Comparison of ENCODE assay signal across 15 cellular contexts in the genomic region with DNA sequence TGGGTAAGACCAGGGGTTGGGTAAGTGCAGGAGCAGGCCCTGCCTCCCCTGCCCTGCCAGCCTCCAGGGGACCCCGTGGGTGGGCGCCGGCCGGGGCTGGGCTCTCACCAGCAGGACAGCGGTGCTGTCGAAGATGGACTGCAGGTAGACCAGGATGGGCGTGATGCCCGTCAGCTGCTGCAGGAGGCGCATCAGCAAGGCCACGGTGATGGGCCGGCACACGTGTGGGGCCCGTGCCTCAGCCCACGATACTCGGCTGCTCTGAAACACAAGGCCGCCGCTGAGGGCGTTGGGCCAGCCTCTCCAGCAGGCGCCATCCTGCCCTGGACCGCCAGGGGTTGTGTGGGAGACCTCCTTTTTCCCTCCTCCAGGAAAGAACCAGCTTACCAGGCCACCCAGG. TPM values are rescaled to one million over a fixed set of nuclear protein-coding genes. Genes with fewer than 3 reads are reported as not detected.
DNase-seq lines count a peak whose midpoint lies in the region; ATAC-seq, FAIRE-seq and TF ChIP-seq lines count a peak whose summit lies in the region.
"Had no signal": no experiment of that assay in that cellular context is flagged by ENCODE, and none has a peak within 500 bp of the region (broad histone marks: within the 10 kb centered on the region; RNA-seq: fewer than 3 reads in every experiment).

No MANE protein-coding gene starts in this region.

- no peak for FAIRE-seq in HepG2 (lab: Jason Lieb, UNC)
- FAIRE-seq: GM12891, HTR-8/SVneo had no signal

- WGBS in HepG2 (ENCODE audit: low lambda C conversion rate): 95% methylated on average over 8 of the region's 20 CpGs
- 80% methylated on average over 1 of the region's 20 CpGs for WGBS in right lobe of liver (ENCODE audit: insufficient coverage, low coverage, low lambda C conversion rate, missing lambda C conversion rate)

- peaks cover 32% of the 10 kb centered on the region for H3K4me1 ChIP-seq in HepG2 (ENCODE audit: insufficient read depth, low read length)
- H3K4me1 ChIP-seq in right lobe of liver: peaks cover 0 to 18% (median 0%) of the 10 kb centered on the region in 4 donors

- no peaks in the 10 kb centered on the region for H3K9me3 Mint-ChIP-seq in activated T-helper 17 cell treated with anti-CD3 and anti-CD28 coated beads, Interleukin-2, amount 50 U/mL, for 72 hours
- H3K9me3 Mint-ChIP-seq in activated T-cell treated with anti-CD3 and anti-CD28 coated beads, Interleukin-2, amount 50 U/mL, for 24 hours: no peaks in the 10 kb centered on the region
- H3K9me3 Mint-ChIP-seq: CD4-positive, alpha-beta memory T cell; GM23338 had no signal

- TF ChIP-seq RAD21 in HepG2 (CRISPR knock-in tag; IDR thresholded peaks at IDR 0.05): no peak

- H2AFZ ChIP-seq in HepG2 (ENCODE audit: low read length): no peak overlapping the region
- H2AFZ ChIP-seq: GM23338 had no signal

- no peaks in the 10 kb centered on the region for H3K27me3 Mint-ChIP-seq in activated T-helper 17 cell treated with anti-CD3 and anti-CD28 coated beads, Interleukin-2, amount 50 U/mL, for 72 hours
- H3K27me3 Mint-ChIP-seq in activated T-cell treated with anti-CD3 and anti-CD28 coated beads, Interleukin-2, amount 50 U/mL, for 24 hours: no peaks in the 10 kb centered on the region
- H3K27me3 Mint-ChIP-seq: CD4-positive, alpha-beta memory T cell had no signal

- H3K4me3 ChIP-seq in HepG2 (replicated peaks in 1 of 3; ENCODE audit: insufficient read depth in 1 of 3, low read depth in 2 of 3, low read length in 3 of 3): no peak overlapping the region
- no peak overlapping the region for H3K4me3 ChIP-seq in right lobe of liver
- H3K4me3 ChIP-seq: GM23338 had no signal

- H3K27ac ChIP-seq in HepG2 (ENCODE audit: extremely low read length, insufficient read depth, low read length): no peak overlapping the region
- H3K27ac ChIP-seq in right lobe of liver: no peak overlapping the region
- peak overlapping the region; percentile 74; the same call in 1 of the 2 replicates for H3K27ac ChIP-seq in RWPE1
- H3K27ac ChIP-seq: 22Rv1, C4-2B had no signal

- no peaks in the 10 kb centered on the region for H3K4me1 Mint-ChIP-seq in activated T-helper 17 cell treated with anti-CD3 and anti-CD28 coated beads, Interleukin-2, amount 50 U/mL, for 72 hours
- peaks cover 7% of the 10 kb centered on the region for H3K4me1 Mint-ChIP-seq in activated T-cell treated with anti-CD3 and anti-CD28 coated beads, Interleukin-2, amount 50 U/mL, for 24 hours (ENCODE audit: low read depth)

- TF ChIP-seq POLR2A in HepG2 (IDR thresholded peaks at IDR 0.05; ENCODE audit: insufficient read depth in 1 of 2, low read depth in 2 of 2, low read length in 2 of 2): no peak
- no peak for TF ChIP-seq POLR2A in right lobe of liver (IDR thresholded peaks at IDR 0.05)

- POLR2A ChIA-PET in HepG2 (lab: Yijun Ruan, JAX) (no interaction called here), RWPE1 (lab: Yijun Ruan, JAX; ENCODE audit: low non-redundant PET) (no interaction called here)

- no peak overlapping the region for H3K27ac Mint-ChIP-seq in activated T-helper 17 cell treated with anti-CD3 and anti-CD28 coated beads, Interleukin-2, amount 50 U/mL, for 72 hours
- no peak overlapping the region for H3K27ac Mint-ChIP-seq in activated T-cell treated with anti-CD3 and anti-CD28 coated beads, Interleukin-2, amount 50 U/mL, for 24 hours
- H3K27ac Mint-ChIP-seq: GM23338 had no signal

- TF ChIP-seq EP300 in HepG2 (IDR thresholded peaks at IDR 0.05; ENCODE audit: low read depth in 2 of 2, low read length in 2 of 2) (no peak), HepG2 (CRISPR knock-in tag; IDR thresholded peaks at IDR 0.05; ENCODE audit: borderline replicate concordance) (no peak)

- no TSS peak for BruUV-seq in HepG2 (replicated peaks; lab: Mats Ljungman, UMichigan)

- CTCF ChIA-PET in HepG2 (lab: Yijun Ruan, JAX; ENCODE audit: low intra/inter-chr PET ratio, low total read pairs) (no interaction called here), RWPE1 (lab: Yijun Ruan, JAX) (interaction anchor here (0.6 kb wide), 1 partner anchor 154 kb away, joined by 3 read pairs; no protein-coding TSS in a partner anchor)

- H3K27me3 ChIP-seq in HepG2 (ENCODE audit: control insufficient read depth in 1 of 2, insufficient read depth in 2 of 2, low read length in 2 of 2) (peaks cover 0 to 6% of the 10 kb centered on the region in 2 experiments; a peak in 3 of 5 replicates), right lobe of liver (no peaks in the 10 kb centered on the region)

- TF ChIP-seq CTCF in HepG2 (CRISPR knock-in tag; IDR thresholded peaks at IDR 0.05): no peak
- no peak for TF ChIP-seq CTCF in right lobe of liver (IDR thresholded peaks at IDR 0.05)
- TF ChIP-seq CTCF in RWPE1 (conservative IDR thresholded peaks at IDR 0.05; ENCODE audit: low read depth): no peak

- H3K9me3 ChIP-seq in HepG2 (ENCODE audit: low read length) (no peaks in the 10 kb centered on the region), right lobe of liver (no peaks in the 10 kb centered on the region)

- no peak overlapping the region for H3K9ac ChIP-seq in HepG2 (ENCODE audit: insufficient read depth, low read depth, low read length)

- H3K79me2 ChIP-seq in HepG2 (ENCODE audit: insufficient read depth, low read length): no peaks in the 10 kb centered on the region

- intact Hi-C loops in HepG2 (cut with micrococcal nuclease; ENCODE audit: unreplicated experiment) (no loop called here), right lobe of liver (cut with DNase I) (no loop called here)

- no peak overlapping the region for H3K4me2 ChIP-seq in HepG2 (ENCODE audit: low read depth, low read length)
- H3K4me2 ChIP-seq: GM23338 had no signal

- no peak overlapping the region for H3K4me3 Mint-ChIP-seq in activated T-helper 17 cell treated with anti-CD3 and anti-CD28 coated beads, Interleukin-2, amount 50 U/mL, for 72 hours
- H3K4me3 Mint-ChIP-seq in activated T-cell treated with anti-CD3 and anti-CD28 coated beads, Interleukin-2, amount 50 U/mL, for 24 hours: no peak overlapping the region
- H3K4me3 Mint-ChIP-seq: CD4-positive, alpha-beta memory T cell; GM23338 had no signal

- in situ Hi-C loops in HepG2 (cut with HindIII; ENCODE audit: extremely low pct_ligation_motif_present, low pct_unique_long_range_greater_than_20kb): no loop called here

- no peak for ATAC-seq in HepG2
- ATAC-seq in right lobe of liver: no peak
- no peak for ATAC-seq in activated T-helper 17 cell treated with anti-CD3 and anti-CD28 coated beads, Interleukin-2, amount 50 U/mL, for 72 hours (replicated peaks)
- ATAC-seq: GM23338 had no signal

- DNase-seq in HepG2 (ENCODE audit: low spot score) (no peak), right lobe of liver (no peak), RWPE1 (ENCODE audit: low spot score) (no peak), activated gamma-delta T cell (lab: John Stamatoyannopoulos, UW) (no peak)
- no peak for DNase-seq in activated T-cell treated with anti-CD3 and anti-CD28 coated beads, Interleukin-2, amount 50 U/mL, for 24 hours
- DNase-seq: CD4-positive, alpha-beta memory T cell; DMS79; H7 had no signal

- 0 out of 2 replicates have a peak, but pooled peaks cover 2% of the 10 kb centered on the region for H4K20me1 ChIP-seq in HepG2 (ENCODE audit: insufficient read depth, low read length)

- H3K36me3 Mint-ChIP-seq in activated T-helper 17 cell treated with anti-CD3 and anti-CD28 coated beads, Interleukin-2, amount 50 U/mL, for 72 hours (ENCODE audit: low read depth): no peaks in the 10 kb centered on the region
- H3K36me3 Mint-ChIP-seq in activated T-cell treated with anti-CD3 and anti-CD28 coated beads, Interleukin-2, amount 50 U/mL, for 24 hours (ENCODE audit: low read depth): peaks cover 10% of the 10 kb centered on the region
- H3K36me3 Mint-ChIP-seq: CD4-positive, alpha-beta memory T cell had no signal

- H3K36me3 ChIP-seq in HepG2 (replicated peaks in 1 of 2; ENCODE audit: control insufficient read depth in 1 of 2, insufficient read depth in 2 of 2, low read length in 2 of 2) (0 out of 5 replicates have a peak, but pooled peaks cover 0 to 3% of the 10 kb centered on the region in 2 experiments), right lobe of liver (peaks cover 0 to 3% (median 0%) of the 10 kb centered on the region in 4 donors)

RNA-seq across cellular contexts. Expression of a gene that starts 4.0 kb away (rescaled TPM):
- total RNA-seq in HepG2 (2016; rRNA removed; fragmentation: Illumina TruSeq; extraction: Trizol) (6.3 and 15.0 TPM in 2 replicates), right lobe of liver (1 to 10 TPM in 5 of 6 experiments, under 1 TPM in 1; 0.88 to 6.8 (median 2.8) TPM)
- total RNA-seq in HepG2 (2016; cell fraction: cytosol; rRNA removed; fragmentation: Illumina TruSeq; extraction: Trizol; ENCODE audit: low read depth): 1.8 and 2.0 TPM in 2 replicates
- total RNA-seq in HepG2 (2016; cell fraction: insoluble cytoplasmic fraction; rRNA removed; fragmentation: Illumina TruSeq; extraction: Trizol): 5.3 and 14.9 TPM in 2 replicates
- total RNA-seq in HepG2 (2016; cell fraction: membrane; rRNA removed; fragmentation: Illumina TruSeq; extraction: Trizol): 4.5 and 4.6 TPM in 2 replicates
- 16.5 and 16.8 TPM in 2 replicates for total RNA-seq in HepG2 (2016; cell fraction: nucleus; rRNA removed; fragmentation: Illumina TruSeq; extraction: Trizol)
- polyA plus RNA-seq in HepG2 (2011; rRNA removed): 4.1 and 9.1 TPM in 2 replicates
- 5.0 and 5.7 TPM in 2 replicates for polyA plus RNA-seq in HepG2 (2011; cell fraction: cytosol; rRNA removed)
- polyA plus RNA-seq in HepG2 (2011; cell fraction: nucleus; rRNA removed): 7.2 and 12.6 TPM in 2 replicates
- 2.1 and 4.5 TPM in 2 replicates for polyA plus RNA-seq in HepG2 (2012)
- polyA plus RNA-seq in HepG2 (2016; cell fraction: cytosol; fragmentation: Illumina TruSeq; extraction: Trizol; ENCODE audit: low read depth): 1.7 and 2.0 TPM in 2 replicates
- polyA plus RNA-seq in HepG2 (2016; cell fraction: insoluble cytoplasmic fraction; fragmentation: Illumina TruSeq; extraction: Trizol; ENCODE audit: low read depth): 4.0 and 5.0 TPM in 2 replicates
- 2.7 and 3.1 TPM in 2 replicates for polyA plus RNA-seq in HepG2 (2016; cell fraction: membrane; fragmentation: Illumina TruSeq; extraction: Trizol; ENCODE audit: low read depth)
- polyA plus RNA-seq in HepG2 (2016; cell fraction: nucleus; fragmentation: Illumina TruSeq; extraction: Trizol; ENCODE audit: insufficient read depth, low read depth): 22.0 and 22.4 TPM in 2 replicates
- 16.3 and 18.5 TPM in 2 replicates for polyA minus RNA-seq in HepG2 (2011; rRNA and poly(A)+ RNA removed; ENCODE audit: low replicate concordance)
- polyA minus RNA-seq in HepG2 (2011; cell fraction: cytosol; rRNA and poly(A)+ RNA removed): 6.5 and 7.4 TPM in 2 replicates
- 9.1 and 12.8 TPM in 2 replicates for polyA minus RNA-seq in HepG2 (2011; cell fraction: nucleus; rRNA and poly(A)+ RNA removed)
- total RNA-seq in activated T-helper 17 cell treated with anti-CD3 and anti-CD28 coated beads, Interleukin-2, amount 50 U/mL, for 72 hours: 1 to 10 TPM; 1.2 to 1.4 TPM

RNA-seq across cellular contexts. Expression of a gene that starts 15.1 kb away (rescaled TPM):
- total RNA-seq in HepG2 (2016; rRNA removed; fragmentation: Illumina TruSeq; extraction: Trizol) (8.2 and 13.8 TPM in 2 replicates), right lobe of liver (10 to 100 TPM; 23.5 to 39.8 (median 32.9) TPM)
- 3.2 and 3.9 TPM in 2 replicates for total RNA-seq in HepG2 (2016; cell fraction: cytosol; rRNA removed; fragmentation: Illumina TruSeq; extraction: Trizol; ENCODE audit: low read depth)
- 7.9 and 15.6 TPM in 2 replicates for total RNA-seq in HepG2 (2016; cell fraction: insoluble cytoplasmic fraction; rRNA removed; fragmentation: Illumina TruSeq; extraction: Trizol)
- total RNA-seq in HepG2 (2016; cell fraction: membrane; rRNA removed; fragmentation: Illumina TruSeq; extraction: Trizol): 10.0 and 11.4 TPM in 2 replicates
- 12.1 and 14.4 TPM in 2 replicates for total RNA-seq in HepG2 (2016; cell fraction: nucleus; rRNA removed; fragmentation: Illumina TruSeq; extraction: Trizol)
- 14.6 and 21.3 TPM in 2 replicates for polyA plus RNA-seq in HepG2 (2011; rRNA removed)
- polyA plus RNA-seq in HepG2 (2011; cell fraction: cytosol; rRNA removed): 13.1 and 15.4 TPM in 2 replicates
- polyA plus RNA-seq in HepG2 (2011; cell fraction: nucleus; rRNA removed): 33.2 and 35.5 TPM in 2 replicates
- polyA plus RNA-seq in HepG2 (2012): 12.0 and 17.4 TPM in 2 replicates
- 3.2 and 4.4 TPM in 2 replicates for polyA plus RNA-seq in HepG2 (2016; cell fraction: cytosol; fragmentation: Illumina TruSeq; extraction: Trizol; ENCODE audit: low read depth)
- polyA plus RNA-seq in HepG2 (2016; cell fraction: insoluble cytoplasmic fraction; fragmentation: Illumina TruSeq; extraction: Trizol; ENCODE audit: low read depth): 8.6 and 9.0 TPM in 2 replicates
- polyA plus RNA-seq in HepG2 (2016; cell fraction: membrane; fragmentation: Illumina TruSeq; extraction: Trizol; ENCODE audit: low read depth): 8.8 and 9.3 TPM in 2 replicates
- polyA plus RNA-seq in HepG2 (2016; cell fraction: nucleus; fragmentation: Illumina TruSeq; extraction: Trizol; ENCODE audit: insufficient read depth, low read depth): 20.0 and 22.0 TPM in 2 replicates
- 8.1 and 55.0 TPM in 2 replicates for polyA minus RNA-seq in HepG2 (2011; rRNA and poly(A)+ RNA removed; ENCODE audit: low replicate concordance)
- polyA minus RNA-seq in HepG2 (2011; cell fraction: cytosol; rRNA and poly(A)+ RNA removed): 7.1 and 8.0 TPM in 2 replicates
- polyA minus RNA-seq in HepG2 (2011; cell fraction: nucleus; rRNA and poly(A)+ RNA removed): 25.4 and 28.7 TPM in 2 replicates
- 1 to 10 TPM in 1 of 2 donors, under 1 TPM in 1; 0.41 to 3.0 TPM for total RNA-seq in activated T-helper 17 cell treated with anti-CD3 and anti-CD28 coated beads, Interleukin-2, amount 50 U/mL, for 72 hours

RNA-seq across cellular contexts. Expression of a gene that starts 49.9 kb away (rescaled TPM):
- total RNA-seq in HepG2 (2016; rRNA removed; fragmentation: Illumina TruSeq; extraction: Trizol): not detected in 2 replicates
- total RNA-seq in HepG2 (2016; cell fraction: cytosol; rRNA removed; fragmentation: Illumina TruSeq; extraction: Trizol; ENCODE audit: low read depth): not detected in 2 replicates
- not detected in 2 replicates for total RNA-seq in HepG2 (2016; cell fraction: insoluble cytoplasmic fraction; rRNA removed; fragmentation: Illumina TruSeq; extraction: Trizol)
- not detected in 2 replicates for total RNA-seq in HepG2 (2016; cell fraction: membrane; rRNA removed; fragmentation: Illumina TruSeq; extraction: Trizol)
- total RNA-seq in HepG2 (2016; cell fraction: nucleus; rRNA removed; fragmentation: Illumina TruSeq; extraction: Trizol): not detected in 2 replicates
- not detected in 2 replicates for polyA plus RNA-seq in HepG2 (2011; rRNA removed)
- polyA plus RNA-seq in HepG2 (2011; cell fraction: cytosol; rRNA removed): not detected in 2 replicates
- polyA plus RNA-seq in HepG2 (2011; cell fraction: nucleus; rRNA removed): not detected in 2 replicates
- not detected in 2 replicates for polyA plus RNA-seq in HepG2 (2012)
- not detected in 2 replicates for polyA plus RNA-seq in HepG2 (2016; cell fraction: cytosol; fragmentation: Illumina TruSeq; extraction: Trizol; ENCODE audit: low read depth)
- polyA plus RNA-seq in HepG2 (2016; cell fraction: insoluble cytoplasmic fraction; fragmentation: Illumina TruSeq; extraction: Trizol; ENCODE audit: low read depth): not detected in 2 replicates
- not detected in 2 replicates for polyA plus RNA-seq in HepG2 (2016; cell fraction: membrane; fragmentation: Illumina TruSeq; extraction: Trizol; ENCODE audit: low read depth)
- polyA plus RNA-seq in HepG2 (2016; cell fraction: nucleus; fragmentation: Illumina TruSeq; extraction: Trizol; ENCODE audit: insufficient read depth, low read depth): not detected in 2 replicates
- polyA minus RNA-seq in HepG2 (2011; rRNA and poly(A)+ RNA removed; ENCODE audit: low replicate concordance): not detected in 2 replicates
- not detected in 2 replicates for polyA minus RNA-seq in HepG2 (2011; cell fraction: cytosol; rRNA and poly(A)+ RNA removed)
- not detected in 2 replicates for polyA minus RNA-seq in HepG2 (2011; cell fraction: nucleus; rRNA and poly(A)+ RNA removed)
- total RNA-seq in right lobe of liver: not detected
- not detected for total RNA-seq in activated T-helper 17 cell treated with anti-CD3 and anti-CD28 coated beads, Interleukin-2, amount 50 U/mL, for 72 hours
- total RNA-seq: A673; CD4-positive, alpha-beta memory T cell; GM23338; H7 had no signal
- polyA plus RNA-seq: CD4-positive, alpha-beta memory T cell; GM23338 had no signal

RNA-seq across cellular contexts. Expression of a gene that starts 52.7 kb away (rescaled TPM):
- total RNA-seq in HepG2 (2016; rRNA removed; fragmentation: Illumina TruSeq; extraction: Trizol): 0.69 and 0.91 TPM in 2 replicates
- 0.26 and 0.30 TPM in 2 replicates for total RNA-seq in HepG2 (2016; cell fraction: cytosol; rRNA removed; fragmentation: Illumina TruSeq; extraction: Trizol; ENCODE audit: low read depth)
- total RNA-seq in HepG2 (2016; cell fraction: insoluble cytoplasmic fraction; rRNA removed; fragmentation: Illumina TruSeq; extraction: Trizol): 0.22 and 0.91 TPM in 2 replicates
- 0.21 and 0.37 TPM in 2 replicates for total RNA-seq in HepG2 (2016; cell fraction: membrane; rRNA removed; fragmentation: Illumina TruSeq; extraction: Trizol)
- total RNA-seq in HepG2 (2016; cell fraction: nucleus; rRNA removed; fragmentation: Illumina TruSeq; extraction: Trizol): 0.78 and 1.4 TPM in 2 replicates
- polyA plus RNA-seq in HepG2 (2011; rRNA removed): 4.5 and 5.0 TPM in 2 replicates
- 1.2 and 2.2 TPM in 2 replicates for polyA plus RNA-seq in HepG2 (2011; cell fraction: cytosol; rRNA removed)
- 35.9 and 63.7 TPM in 2 replicates for polyA plus RNA-seq in HepG2 (2011; cell fraction: nucleus; rRNA removed)
- 1.4 and 2.0 TPM in 2 replicates for polyA plus RNA-seq in HepG2 (2012)
- 0.12 and 0.16 TPM in 2 replicates for polyA plus RNA-seq in HepG2 (2016; cell fraction: cytosol; fragmentation: Illumina TruSeq; extraction: Trizol; ENCODE audit: low read depth)
- 0.48 and 0.73 TPM in 2 replicates for polyA plus RNA-seq in HepG2 (2016; cell fraction: insoluble cytoplasmic fraction; fragmentation: Illumina TruSeq; extraction: Trizol; ENCODE audit: low read depth)
- polyA plus RNA-seq in HepG2 (2016; cell fraction: membrane; fragmentation: Illumina TruSeq; extraction: Trizol; ENCODE audit: low read depth): 0.14 and 0.23 TPM in 2 replicates
- polyA plus RNA-seq in HepG2 (2016; cell fraction: nucleus; fragmentation: Illumina TruSeq; extraction: Trizol; ENCODE audit: insufficient read depth, low read depth): 4.6 TPM in 2 replicates
- 0.75 and 1.4 TPM in 2 replicates for polyA minus RNA-seq in HepG2 (2011; rRNA and poly(A)+ RNA removed; ENCODE audit: low replicate concordance)
- polyA minus RNA-seq in HepG2 (2011; cell fraction: cytosol; rRNA and poly(A)+ RNA removed): 0.30 and 0.62 TPM in 2 replicates
- 2.4 and 3.1 TPM in 2 replicates for polyA minus RNA-seq in HepG2 (2011; cell fraction: nucleus; rRNA and poly(A)+ RNA removed)
- total RNA-seq in right lobe of liver: 10 to 100 TPM in 3 of 6 experiments, 1 to 10 TPM in 3; 8.1 to 27.7 (median 11.3) TPM
- 1 to 10 TPM; 1.2 to 3.9 TPM for total RNA-seq in activated T-helper 17 cell treated with anti-CD3 and anti-CD28 coated beads, Interleukin-2, amount 50 U/mL, for 72 hours
- polyA plus RNA-seq: CD4-positive, alpha-beta memory T cell had no signal

RNA-seq across cellular contexts. Expression of a gene that starts 57.0 kb away (rescaled TPM):
- total RNA-seq in HepG2 (2016; rRNA removed; fragmentation: Illumina TruSeq; extraction: Trizol): 30.4 and 32.9 TPM in 2 replicates
- total RNA-seq in HepG2 (2016; cell fraction: cytosol; rRNA removed; fragmentation: Illumina TruSeq; extraction: Trizol; ENCODE audit: low read depth): 13.1 and 13.7 TPM in 2 replicates
- total RNA-seq in HepG2 (2016; cell fraction: insoluble cytoplasmic fraction; rRNA removed; fragmentation: Illumina TruSeq; extraction: Trizol): 30.5 and 30.8 TPM in 2 replicates
- total RNA-seq in HepG2 (2016; cell fraction: membrane; rRNA removed; fragmentation: Illumina TruSeq; extraction: Trizol): 26.1 and 26.5 TPM in 2 replicates
- total RNA-seq in HepG2 (2016; cell fraction: nucleus; rRNA removed; fragmentation: Illumina TruSeq; extraction: Trizol): 13.7 and 15.5 TPM in 2 replicates
- 18.5 and 20.2 TPM in 2 replicates for polyA plus RNA-seq in HepG2 (2011; rRNA removed)
- 20.6 and 24.2 TPM in 2 replicates for polyA plus RNA-seq in HepG2 (2011; cell fraction: cytosol; rRNA removed)
- polyA plus RNA-seq in HepG2 (2011; cell fraction: nucleus; rRNA removed): 13.1 and 13.9 TPM in 2 replicates
- 18.4 and 20.8 TPM in 2 replicates for polyA plus RNA-seq in HepG2 (2012)
- 13.2 and 14.9 TPM in 2 replicates for polyA plus RNA-seq in HepG2 (2016; cell fraction: cytosol; fragmentation: Illumina TruSeq; extraction: Trizol; ENCODE audit: low read depth)
- 40.1 and 41.2 TPM in 2 replicates for polyA plus RNA-seq in HepG2 (2016; cell fraction: insoluble cytoplasmic fraction; fragmentation: Illumina TruSeq; extraction: Trizol; ENCODE audit: low read depth)
- polyA plus RNA-seq in HepG2 (2016; cell fraction: membrane; fragmentation: Illumina TruSeq; extraction: Trizol; ENCODE audit: low read depth): 23.2 and 24.3 TPM in 2 replicates
- polyA plus RNA-seq in HepG2 (2016; cell fraction: nucleus; fragmentation: Illumina TruSeq; extraction: Trizol; ENCODE audit: insufficient read depth, low read depth): 25.0 and 27.5 TPM in 2 replicates
- 29.1 and 46.3 TPM in 2 replicates for polyA minus RNA-seq in HepG2 (2011; rRNA and poly(A)+ RNA removed; ENCODE audit: low replicate concordance)
- polyA minus RNA-seq in HepG2 (2011; cell fraction: cytosol; rRNA and poly(A)+ RNA removed): 14.4 and 15.3 TPM in 2 replicates
- polyA minus RNA-seq in HepG2 (2011; cell fraction: nucleus; rRNA and poly(A)+ RNA removed): 16.2 TPM in 2 replicates
- 10 to 100 TPM in 5 of 6 experiments, 1 to 10 TPM in 1; 9.5 to 19.9 (median 12.0) TPM for total RNA-seq in right lobe of liver
- 10 to 100 TPM; 26.1 to 36.5 TPM for total RNA-seq in activated T-helper 17 cell treated with anti-CD3 and anti-CD28 coated beads, Interleukin-2, amount 50 U/mL, for 72 hours
